ENCODE assay signal across 8 cellular contexts in genomic region chr16:69330286-69331109, GRCh38. TPM values are rescaled to one million over a fixed set of nuclear protein-coding genes. Genes with fewer than 3 reads are reported as not detected.
DNase-seq lines count a peak whose midpoint lies in the region; ATAC-seq and TF ChIP-seq lines count a peak whose summit lies in the region.

A gene with protein sequence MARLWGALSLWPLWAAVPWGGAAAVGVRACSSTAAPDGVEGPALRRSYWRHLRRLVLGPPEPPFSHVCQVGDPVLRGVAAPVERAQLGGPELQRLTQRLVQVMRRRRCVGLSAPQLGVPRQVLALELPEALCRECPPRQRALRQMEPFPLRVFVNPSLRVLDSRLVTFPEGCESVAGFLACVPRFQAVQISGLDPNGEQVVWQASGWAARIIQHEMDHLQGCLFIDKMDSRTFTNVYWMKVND (minus strand): TSS chr16:69330588. CDS start chr16:69330570, 18 bp downstream.

- no peak for TF ChIP-seq CTCF in endodermal cell (conservative IDR thresholded peaks at IDR 0.05)

- peaks cover 70% of the 10 kb centered on the region for H3K36me3 ChIP-seq in HUES48 (ENCODE audit: control insufficient read depth, insufficient read depth, low read length)
- peaks cover 77% of the 10 kb centered on the region for H3K36me3 ChIP-seq in NT2/D1 (ENCODE audit: insufficient read depth, insufficient read length, low read length)
- peaks cover 76% of the 10 kb centered on the region for H3K36me3 ChIP-seq in endodermal cell (ENCODE audit: control insufficient read depth, insufficient read depth, low read length)

- 5 to 19% methylated on average over 17 to 93 of the region's 93 CpGs for WGBS in endodermal cell (ENCODE audit: insufficient coverage in 1 of 2, insufficient read length in 1 of 2), 2 experiments

- H3K4me3 ChIP-seq in HUES48 (ENCODE audit: low read depth, low read length) (peak within 1 kb of the TSS; percentile 88), NT2/D1 (ENCODE audit: insufficient read length, low read depth) (peak within 1 kb of the TSS; percentile 87), endodermal cell (ENCODE audit: low read length) (peak within 1 kb of the TSS; percentile 88)

- peak within 1 kb of the TSS; percentile 70 for H3K4me3 Mint-ChIP-seq in endodermal cell

- H3K4me1 ChIP-seq in HUES48 (ENCODE audit: control insufficient read depth, insufficient read depth, low read length) (peaks cover 12% of the 10 kb centered on the region), NT2/D1 (ENCODE audit: insufficient read depth, insufficient read length) (peaks cover 5% of the 10 kb centered on the region), endodermal cell (ENCODE audit: control insufficient read depth, insufficient read depth, low read length) (no peaks in the 10 kb centered on the region)

- DNase-seq in D341Med (ENCODE audit: low spot score) (peak; percentile 93), NT2/D1 (ENCODE audit: low read depth, low spot score) (peak; percentile 92), endodermal cell (peak; percentile 98), mesenteric fat pad (ENCODE audit: low spot score) (peak; percentile 96)
- peak; percentile 54 for DNase-seq in activated CD8-positive, alpha-beta memory T cell treated with anti-CD3 and anti-CD28 coated beads, Interleukin-2, amount 50 U/mL, for 24 hours (ENCODE audit: extremely low read depth)
- DNase-seq in stimulated activated CD8-positive, alpha-beta memory T cell treated with anti-CD3 and anti-CD28 coated beads, Interleukin-15, amount 100 ng/mL, for 1 hour (ENCODE audit: low read depth) = peak; percentile 52

- H3K27ac ChIP-seq in HUES48 (ENCODE audit: low read depth, low read length) (peak within 1 kb of the TSS; percentile 96), endodermal cell (ENCODE audit: low read depth, low read length) (peak within 1 kb of the TSS; percentile 92)

- H3K9me3 Mint-ChIP-seq in endodermal cell = no peaks in the 10 kb centered on the region

- H3K27me3 ChIP-seq in HUES48 (ENCODE audit: control insufficient read depth, insufficient read depth, low read length) = no peaks in the 10 kb centered on the region
- no peaks in the 10 kb centered on the region for H3K27me3 ChIP-seq in NT2/D1 (ENCODE audit: insufficient read depth, insufficient read length)
- H3K27me3 ChIP-seq in endodermal cell (ENCODE audit: control insufficient read depth, insufficient read depth, low read length, poor library complexity, severe bottlenecking) = no peaks in the 10 kb centered on the region

- peak within 1 kb of the TSS; percentile 93 for H3K27ac Mint-ChIP-seq in endodermal cell

- peak; percentile 91 for ATAC-seq in GM21423 (IDR thresholded peaks at IDR 0.05; ENCODE audit: unreplicated experiment)

- H3K4me1 Mint-ChIP-seq in endodermal cell = peaks cover 21% of the 10 kb centered on the region

- peaks cover 69% of the 10 kb centered on the region for H3K36me3 Mint-ChIP-seq in endodermal cell (ENCODE audit: low read depth)

- no peaks in the 10 kb centered on the region for H3K9me3 ChIP-seq in HUES48 (ENCODE audit: control insufficient read depth, insufficient read depth, low read length)
- no peaks in the 10 kb centered on the region for H3K9me3 ChIP-seq in NT2/D1 (ENCODE audit: insufficient read depth, low read length)
- H3K9me3 ChIP-seq in endodermal cell (ENCODE audit: control insufficient read depth, low read length) = no peaks in the 10 kb centered on the region

- peak within 1 kb of the TSS; percentile 96 for H3K9ac ChIP-seq in HUES48 (ENCODE audit: low read depth, low read length)
- peak within 1 kb of the TSS; percentile 93 for H3K9ac ChIP-seq in NT2/D1 (ENCODE audit: insufficient read length, low read depth)
- peak within 1 kb of the TSS; percentile 47 for H3K9ac ChIP-seq in endodermal cell (ENCODE audit: extremely low read depth, low read length, poor library complexity, severe bottlenecking)

- H3K27me3 Mint-ChIP-seq in endodermal cell (ENCODE audit: insufficient read depth) = no peaks in the 10 kb centered on the region

RNA-seq across cellular contexts. Expression of the gene that starts here (rescaled TPM):
- 10 to 100 TPM; 12.2 to 19.8 TPM for total RNA-seq in endodermal cell
- 9.4 TPM for polyA plus RNA-seq in endodermal cell (2013, experiment 1 of 2)
- polyA plus RNA-seq in endodermal cell (2013, experiment 2 of 2) = 7.7 TPM
- 14.8 TPM for total RNA-seq in mesenteric fat pad

Comparison
In these comparisons a context has a peak if more than half of its experiments do, and no peak if none do; other contexts are left out.
1. Peak in every context shown above with its lines: DNase-seq, ATAC-seq, H3K4me3 ChIP-seq and H3K27ac ChIP-seq.